ENCODE assay signal across 17 cellular contexts in the genomic region with DNA sequence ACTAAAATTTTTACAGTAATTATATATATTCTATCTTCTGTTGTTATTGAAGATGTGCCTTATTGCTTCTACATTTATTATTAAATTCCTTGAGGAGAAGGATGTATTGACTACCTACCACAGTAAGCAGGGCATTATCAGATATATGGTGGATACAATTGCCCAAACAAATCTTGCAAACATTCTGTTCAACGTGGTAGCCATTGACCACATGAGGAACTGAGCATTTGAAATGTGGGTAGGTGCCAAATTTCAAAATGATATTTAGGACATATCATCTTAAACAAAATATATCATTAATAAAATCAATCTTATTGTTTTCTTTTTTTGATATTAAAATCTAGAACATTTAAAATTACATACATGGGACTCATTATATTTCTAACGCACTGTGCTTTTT. TPM values are rescaled to one million over a fixed set of nuclear protein-coding genes. Genes with fewer than 3 reads are reported as not detected.
DNase-seq lines count a peak whose midpoint lies in the region; ATAC-seq and TF ChIP-seq lines count a peak whose summit lies in the region.
"Had no signal": no experiment of that assay in that cellular context is flagged by ENCODE, and none has a peak within 500 bp of the region (broad histone marks: within the 10 kb centered on the region; RNA-seq: fewer than 3 reads in every experiment).

No MANE protein-coding gene starts in this region.

- no peak overlapping the region for H3K27ac ChIP-seq in KMS-11
- H3K27ac ChIP-seq: ascending aorta, dorsolateral prefrontal cortex, upper lobe of left lung had no signal

- no peak overlapping the region for H3K9ac ChIP-seq in KMS-11

- ATAC-seq in GM18508 (IDR thresholded peaks at IDR 0.05; ENCODE audit: insufficient read depth, unreplicated experiment) (peak; percentile 23), GM21390 (IDR thresholded peaks at IDR 0.05; ENCODE audit: unreplicated experiment) (peak; percentile 22), HG02970 (IDR thresholded peaks at IDR 0.05; ENCODE audit: low FRiP score, unreplicated experiment) (peak; percentile 40)
- ATAC-seq: activated CD8-positive, alpha-beta T cell treated with anti-CD3 and anti-CD28 coated beads for 36 hours had no signal

- no peaks in the 10 kb centered on the region for H4K20me1 ChIP-seq in KMS-11 (ENCODE audit: insufficient read depth)

- H3K27me3 Mint-ChIP-seq in mesothelial cell of epicardium (ENCODE audit: low read depth), result peaks cover 19% of the 10 kb centered on the region
- H3K27me3 Mint-ChIP-seq in activated CD4-positive, alpha-beta T cell treated with anti-CD3 and anti-CD28 coated beads, Interleukin-2, amount 10 ng/mL, durations not matched to agents 24 days and 14 days, result no peaks in the 10 kb centered on the region
- H3K27me3 Mint-ChIP-seq: activated CD8-positive, alpha-beta T cell treated with anti-CD3 and anti-CD28 coated beads for 36 hours had no signal

- H3K27me3 ChIP-seq in KMS-11 (ENCODE audit: insufficient read depth, low read depth), result no peaks in the 10 kb centered on the region
- H3K27me3 ChIP-seq: ascending aorta, dorsolateral prefrontal cortex, upper lobe of left lung had no signal

- H2AFZ ChIP-seq in KMS-11 (ENCODE audit: low read depth), result no peak overlapping the region

- no peak overlapping the region for H3K4me3 ChIP-seq in KMS-11 (IDR thresholded peaks at IDR 0.05; ENCODE audit: insufficient read depth, low read depth, low read length)
- H3K4me3 ChIP-seq: ascending aorta, dorsolateral prefrontal cortex, upper lobe of left lung had no signal

- DNase-seq in mesothelial cell of epicardium (ENCODE audit: low spot score in 2 of 2, unreplicated experiment in 2 of 2), result no peak
- no peak for DNase-seq in NCI-H1436 (lab: John Stamatoyannopoulos, UW)
- no peak for DNase-seq in SKM-1 treated with dmso at 0.1 percent for 144 hours (lab: John Stamatoyannopoulos, UW; ENCODE audit: unreplicated experiment)
- DNase-seq in activated CD4-positive, alpha-beta T cell treated with anti-CD3 and anti-CD28 coated beads, Interleukin-2, amount 10 ng/mL, durations not matched to agents 24 days and 14 days, result no peak
- DNase-seq: activated CD8-positive, alpha-beta T cell treated with anti-CD3 and anti-CD28 coated beads for 36 hours; Calu3; dorsolateral prefrontal cortex; nephron progenitor cell; retina; SHP77 treated with DMSO at 0.1 percent for 48 hours; upper lobe of left lung had no signal

- H3K36me3 Mint-ChIP-seq in mesothelial cell of epicardium, result no peaks in the 10 kb centered on the region
- H3K36me3 Mint-ChIP-seq in activated CD4-positive, alpha-beta T cell treated with anti-CD3 and anti-CD28 coated beads, Interleukin-2, amount 10 ng/mL, durations not matched to agents 24 days and 14 days (ENCODE audit: low read depth), result no peaks in the 10 kb centered on the region

- TF ChIP-seq CTCF in KMS-11 (conservative IDR thresholded peaks at IDR 0.05; ENCODE audit: low read depth, low read length) (no peak), mesothelial cell of epicardium (IDR thresholded peaks at IDR 0.05; ENCODE audit: unreplicated experiment) (no peak)

- H3K4me2 ChIP-seq in KMS-11, result 0 out of 2 replicates have a peak overlapping the region, but pooled peaks have one; percentile 2

- no peaks in the 10 kb centered on the region for H3K36me3 ChIP-seq in KMS-11 (ENCODE audit: insufficient read depth)
- H3K36me3 ChIP-seq: ascending aorta, upper lobe of left lung had no signal

- no peak overlapping the region for H3K4me3 Mint-ChIP-seq in mesothelial cell of epicardium
- H3K4me3 Mint-ChIP-seq in activated CD4-positive, alpha-beta T cell treated with anti-CD3 and anti-CD28 coated beads, Interleukin-2, amount 10 ng/mL, durations not matched to agents 24 days and 14 days, result no peak overlapping the region
- H3K4me3 Mint-ChIP-seq: activated CD8-positive, alpha-beta T cell treated with anti-CD3 and anti-CD28 coated beads for 36 hours; nephron progenitor cell had no signal

- no peak overlapping the region for H3K27ac Mint-ChIP-seq in mesothelial cell of epicardium
- no peak overlapping the region for H3K27ac Mint-ChIP-seq in activated CD4-positive, alpha-beta T cell treated with anti-CD3 and anti-CD28 coated beads, Interleukin-2, amount 10 ng/mL, durations not matched to agents 24 days and 14 days
- H3K27ac Mint-ChIP-seq: activated CD8-positive, alpha-beta T cell treated with anti-CD3 and anti-CD28 coated beads for 36 hours; activated T-helper 2 cell treated with anti-CD3 and anti-CD28 coated beads, Interferon-gamma antibody, Interleukin-2, Interleukin-4, amounts not matched to agents 10 μg/mL and 5 μg/mL and 100 μg/mL, durations not matched to agents 14 hours and 24 hours and 36 hours; nephron progenitor cell had no signal

- H3K4me1 Mint-ChIP-seq in mesothelial cell of epicardium, result no peaks in the 10 kb centered on the region
- no peaks in the 10 kb centered on the region for H3K4me1 Mint-ChIP-seq in activated CD4-positive, alpha-beta T cell treated with anti-CD3 and anti-CD28 coated beads, Interleukin-2, amount 10 ng/mL, durations not matched to agents 24 days and 14 days

- no peaks in the 10 kb centered on the region for H3K79me2 ChIP-seq in KMS-11 (ENCODE audit: insufficient read depth, low read depth)

- intact Hi-C loops in activated CD4-positive, alpha-beta T cell treated with anti-CD3 and anti-CD28 coated beads, Interleukin-2, amount 10 ng/mL, durations not matched to agents 24 days and 14 days (cut with micrococcal nuclease), result no loop called here

- H3K4me1 ChIP-seq in KMS-11 (ENCODE audit: low read depth, poor library complexity, severe bottlenecking), result peaks cover 38% of the 10 kb centered on the region
- H3K4me1 ChIP-seq: ascending aorta, upper lobe of left lung had no signal

- H3K9me3 Mint-ChIP-seq in mesothelial cell of epicardium, result no peaks in the 10 kb centered on the region
- no peaks in the 10 kb centered on the region for H3K9me3 Mint-ChIP-seq in activated CD4-positive, alpha-beta T cell treated with anti-CD3 and anti-CD28 coated beads, Interleukin-2, amount 10 ng/mL, durations not matched to agents 24 days and 14 days
- H3K9me3 Mint-ChIP-seq: activated CD8-positive, alpha-beta T cell treated with anti-CD3 and anti-CD28 coated beads for 36 hours; activated T-helper 2 cell treated with anti-CD3 and anti-CD28 coated beads, Interferon-gamma antibody, Interleukin-2, Interleukin-4, amounts not matched to agents 10 μg/mL and 5 μg/mL and 100 μg/mL, durations not matched to agents 14 hours and 24 hours and 36 hours; nephron progenitor cell had no signal

RNA-seq across cellular contexts. Expression of gene SCN3A, which starts 11.1 kb away (rescaled TPM):
- total RNA-seq in mesothelial cell of epicardium, result 0.11 to 0.23 TPM (median 0.16 TPM) in 3 replicates
- total RNA-seq in activated CD4-positive, alpha-beta T cell treated with anti-CD3 and anti-CD28 coated beads, Interleukin-2, amount 10 ng/mL, durations not matched to agents 24 days and 14 days, result 0.05 TPM in 1 of 2 replicates, not detected in the other

RNA-seq across cellular contexts. Expression of gene SCN2A, which starts 46.5 kb away (rescaled TPM):
- total RNA-seq in mesothelial cell of epicardium, result 1.9 to 2.9 TPM (median 2.5 TPM) in 3 replicates
- not detected in 2 replicates for total RNA-seq in activated CD4-positive, alpha-beta T cell treated with anti-CD3 and anti-CD28 coated beads, Interleukin-2, amount 10 ng/mL, durations not matched to agents 24 days and 14 days
- total RNA-seq: activated CD8-positive, alpha-beta T cell treated with anti-CD3 and anti-CD28 coated beads for 36 hours; activated T-helper 2 cell treated with anti-CD3 and anti-CD28 coated beads, Interferon-gamma antibody, Interleukin-2, Interleukin-4, amounts not matched to agents 10 μg/mL and 5 μg/mL and 100 μg/mL, durations not matched to agents 14 hours and 24 hours and 36 hours had no signal
